Comparison of ENCODE assay signal across 1 cellular context in the genomic region with DNA sequence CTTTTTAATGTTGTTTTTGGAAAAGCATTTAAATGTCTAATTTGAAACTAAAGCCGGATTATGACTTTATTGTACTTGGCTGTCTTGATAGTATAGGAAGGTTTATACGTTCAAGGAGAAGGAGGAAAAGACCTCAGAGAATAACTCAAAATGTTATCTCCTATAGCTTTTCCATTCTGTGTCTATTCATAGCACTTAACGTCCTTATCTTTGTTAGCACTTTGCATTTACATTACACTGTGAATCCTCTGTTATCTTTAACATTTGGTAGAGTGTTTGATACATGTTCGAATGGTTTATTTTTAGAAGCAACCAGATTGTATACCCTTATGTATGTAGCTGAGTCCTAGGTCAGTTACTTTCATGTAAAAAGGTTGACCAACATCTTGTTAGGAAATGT.
TF ChIP-seq lines count a peak whose summit lies in the region.

No MANE protein-coding gene starts in this region.

TF ChIP-seq in K562, 482 proteins besides CTCF, POLR2A, EP300 and RAD21 (continued from another document and continues in another):
- TF ChIP-seq, protein P1, sequence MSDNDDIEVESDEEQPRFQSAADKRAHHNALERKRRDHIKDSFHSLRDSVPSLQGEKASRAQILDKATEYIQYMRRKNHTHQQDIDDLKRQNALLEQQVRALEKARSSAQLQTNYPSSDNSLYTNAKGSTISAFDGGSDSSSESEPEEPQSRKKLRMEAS (CRISPR knock-in tag; IDR thresholded peaks at IDR 0.05): no peak
- no peak for TF ChIP-seq ZNF184 (CRISPR knock-in tag; IDR thresholded peaks at IDR 0.05)
- TF ChIP-seq ZKSCAN1 (IDR thresholded peaks at IDR 0.05; ENCODE audit: low read depth, low read length): no peak
- TF ChIP-seq POLR2AphosphoS5 (IDR thresholded peaks at IDR 0.05; ENCODE audit: control insufficient read depth, insufficient read depth, low read depth, low read length): 0 out of 2 replicates have a peak, but pooled peaks have one; percentile 20
- peak; percentile 89 for TF ChIP-seq TEAD4 (IDR thresholded peaks at IDR 0.05; ENCODE audit: low read length)
- no peak for TF ChIP-seq TEAD4 (CRISPR knock-in tag; IDR thresholded peaks at IDR 0.05; ENCODE audit: borderline replicate concordance)
- TF ChIP-seq MYNN (IDR thresholded peaks at IDR 0.05): no peak
- no peak for TF ChIP-seq MYNN (CRISPR knock-in tag; IDR thresholded peaks at IDR 0.05)
- TF ChIP-seq ZKSCAN3 (CRISPR knock-in tag; IDR thresholded peaks at IDR 0.05): no peak
- no peak for TF ChIP-seq ZNF316 (IDR thresholded peaks at IDR 0.05)
- TF ChIP-seq YY1 (IDR thresholded peaks at IDR 0.05; ENCODE audit: borderline replicate concordance in 1 of 3, control insufficient read depth in 1 of 3, extremely low read depth in 1 of 3, insufficient read depth in 3 of 3, insufficient read length in 1 of 3, insufficient replicate concordance in 2 of 3, low read depth in 1 of 3, low read length in 2 of 3): no peak
- TF ChIP-seq RBBP5 (IDR thresholded peaks at IDR 0.05; ENCODE audit: borderline replicate concordance, insufficient read depth, low read length, poor library complexity, severe bottlenecking): no peak
- TF ChIP-seq RCOR1 (IDR thresholded peaks at IDR 0.05; ENCODE audit: borderline replicate concordance in 1 of 2, low read depth in 2 of 2, low read length in 2 of 2): peak in 1 of 2 experiments; percentile 91; a peak in 2 of 4 replicates
- TF ChIP-seq ZBTB7A (IDR thresholded peaks at IDR 0.05; ENCODE audit: borderline replicate concordance, control insufficient read depth, low read depth, low read length): no peak
- no peak for TF ChIP-seq POLR2AphosphoS2 (IDR thresholded peaks at IDR 0.05; ENCODE audit: low read length)
- no peak for TF ChIP-seq JUNB (CRISPR knock-in tag; conservative IDR thresholded peaks at IDR 0.05)
- TF ChIP-seq XRCC4 (IDR thresholded peaks at IDR 0.05; ENCODE audit: extremely low read depth, insufficient read depth, insufficient read length): no peak
- no peak for TF ChIP-seq DLX4 (CRISPR knock-in tag; IDR thresholded peaks at IDR 0.05)
- TF ChIP-seq, protein P2, sequence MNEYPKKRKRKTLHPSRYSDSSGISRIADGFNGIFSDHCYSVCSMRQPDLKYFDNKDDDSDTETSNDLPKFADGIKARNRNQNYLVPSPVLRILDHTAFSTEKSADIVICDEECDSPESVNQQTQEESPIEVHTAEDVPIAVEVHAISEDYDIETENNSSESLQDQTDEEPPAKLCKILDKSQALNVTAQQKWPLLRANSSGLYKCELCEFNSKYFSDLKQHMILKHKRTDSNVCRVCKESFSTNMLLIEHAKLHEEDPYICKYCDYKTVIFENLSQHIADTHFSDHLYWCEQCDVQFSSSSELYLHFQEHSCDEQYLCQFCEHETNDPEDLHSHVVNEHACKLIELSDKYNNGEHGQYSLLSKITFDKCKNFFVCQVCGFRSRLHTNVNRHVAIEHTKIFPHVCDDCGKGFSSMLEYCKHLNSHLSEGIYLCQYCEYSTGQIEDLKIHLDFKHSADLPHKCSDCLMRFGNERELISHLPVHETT (CRISPR knock-in tag; conservative IDR thresholded peaks at IDR 0.05 in 1 of 2, IDR thresholded peaks at IDR 0.05 in 1 of 2): no peak
- peak in 1 of 2 experiments; percentile 83; a peak in 3 of 4 replicates for TF ChIP-seq HDAC1 (IDR thresholded peaks at IDR 0.05)
- no peak for TF ChIP-seq HCFC1 (IDR thresholded peaks at IDR 0.05; ENCODE audit: low read depth, low read length)
- TF ChIP-seq ZBTB8A (IDR thresholded peaks at IDR 0.05; ENCODE audit: partially characterized antibody): no peak
- no peak for TF ChIP-seq SFPQ (IDR thresholded peaks at IDR 0.05; ENCODE audit: low read depth, low read length)
- TF ChIP-seq SIRT6 (IDR thresholded peaks at IDR 0.05; ENCODE audit: low read depth, low read length): no peak
- TF ChIP-seq POLR3A (IDR thresholded peaks at IDR 0.05; ENCODE audit: borderline replicate concordance, extremely low read depth, insufficient read depth, insufficient read length): no peak
- TF ChIP-seq ZNF224 (CRISPR knock-in tag; IDR thresholded peaks at IDR 0.05): no peak
- TF ChIP-seq MEF2D (tag; conservative IDR thresholded peaks at IDR 0.05; ENCODE audit: low read depth): peak; percentile 98
- no peak for TF ChIP-seq ZNF12 (CRISPR knock-in tag; IDR thresholded peaks at IDR 0.05)
- TF ChIP-seq CSDE1 (IDR thresholded peaks at IDR 0.05): no peak
- no peak for TF ChIP-seq SIN3B (IDR thresholded peaks at IDR 0.05; ENCODE audit: low read depth)
- TF ChIP-seq, protein P3, sequence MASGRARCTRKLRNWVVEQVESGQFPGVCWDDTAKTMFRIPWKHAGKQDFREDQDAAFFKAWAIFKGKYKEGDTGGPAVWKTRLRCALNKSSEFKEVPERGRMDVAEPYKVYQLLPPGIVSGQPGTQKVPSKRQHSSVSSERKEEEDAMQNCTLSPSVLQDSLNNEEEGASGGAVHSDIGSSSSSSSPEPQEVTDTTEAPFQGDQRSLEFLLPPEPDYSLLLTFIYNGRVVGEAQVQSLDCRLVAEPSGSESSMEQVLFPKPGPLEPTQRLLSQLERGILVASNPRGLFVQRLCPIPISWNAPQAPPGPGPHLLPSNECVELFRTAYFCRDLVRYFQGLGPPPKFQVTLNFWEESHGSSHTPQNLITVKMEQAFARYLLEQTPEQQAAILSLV (tag; IDR thresholded peaks at IDR 0.05): no peak
- TF ChIP-seq NCOR1 (IDR thresholded peaks at IDR 0.05): peak; percentile 87
- TF ChIP-seq TCF3 (CRISPR knock-in tag; IDR thresholded peaks at IDR 0.05): peak; percentile 82
- TF ChIP-seq, protein P4, sequence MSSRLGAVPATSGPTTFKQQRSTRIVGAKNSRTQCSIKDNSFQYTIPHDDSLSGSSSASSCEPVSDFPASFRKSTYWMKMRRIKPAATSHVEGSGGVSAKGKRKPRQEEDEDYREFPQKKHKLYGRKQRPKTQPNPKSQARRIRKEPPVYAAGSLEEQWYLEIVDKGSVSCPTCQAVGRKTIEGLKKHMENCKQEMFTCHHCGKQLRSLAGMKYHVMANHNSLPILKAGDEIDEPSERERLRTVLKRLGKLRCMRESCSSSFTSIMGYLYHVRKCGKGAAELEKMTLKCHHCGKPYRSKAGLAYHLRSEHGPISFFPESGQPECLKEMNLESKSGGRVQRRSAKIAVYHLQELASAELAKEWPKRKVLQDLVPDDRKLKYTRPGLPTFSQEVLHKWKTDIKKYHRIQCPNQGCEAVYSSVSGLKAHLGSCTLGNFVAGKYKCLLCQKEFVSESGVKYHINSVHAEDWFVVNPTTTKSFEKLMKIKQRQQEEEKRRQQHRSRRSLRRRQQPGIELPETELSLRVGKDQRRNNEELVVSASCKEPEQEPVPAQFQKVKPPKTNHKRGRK (tag; IDR thresholded peaks at IDR 0.05): no peak
- TF ChIP-seq ZNF766 (CRISPR knock-in tag; conservative IDR thresholded peaks at IDR 0.05): 0 out of 2 replicates have a peak, but pooled peaks have one; percentile 24
- TF ChIP-seq, protein P5, sequence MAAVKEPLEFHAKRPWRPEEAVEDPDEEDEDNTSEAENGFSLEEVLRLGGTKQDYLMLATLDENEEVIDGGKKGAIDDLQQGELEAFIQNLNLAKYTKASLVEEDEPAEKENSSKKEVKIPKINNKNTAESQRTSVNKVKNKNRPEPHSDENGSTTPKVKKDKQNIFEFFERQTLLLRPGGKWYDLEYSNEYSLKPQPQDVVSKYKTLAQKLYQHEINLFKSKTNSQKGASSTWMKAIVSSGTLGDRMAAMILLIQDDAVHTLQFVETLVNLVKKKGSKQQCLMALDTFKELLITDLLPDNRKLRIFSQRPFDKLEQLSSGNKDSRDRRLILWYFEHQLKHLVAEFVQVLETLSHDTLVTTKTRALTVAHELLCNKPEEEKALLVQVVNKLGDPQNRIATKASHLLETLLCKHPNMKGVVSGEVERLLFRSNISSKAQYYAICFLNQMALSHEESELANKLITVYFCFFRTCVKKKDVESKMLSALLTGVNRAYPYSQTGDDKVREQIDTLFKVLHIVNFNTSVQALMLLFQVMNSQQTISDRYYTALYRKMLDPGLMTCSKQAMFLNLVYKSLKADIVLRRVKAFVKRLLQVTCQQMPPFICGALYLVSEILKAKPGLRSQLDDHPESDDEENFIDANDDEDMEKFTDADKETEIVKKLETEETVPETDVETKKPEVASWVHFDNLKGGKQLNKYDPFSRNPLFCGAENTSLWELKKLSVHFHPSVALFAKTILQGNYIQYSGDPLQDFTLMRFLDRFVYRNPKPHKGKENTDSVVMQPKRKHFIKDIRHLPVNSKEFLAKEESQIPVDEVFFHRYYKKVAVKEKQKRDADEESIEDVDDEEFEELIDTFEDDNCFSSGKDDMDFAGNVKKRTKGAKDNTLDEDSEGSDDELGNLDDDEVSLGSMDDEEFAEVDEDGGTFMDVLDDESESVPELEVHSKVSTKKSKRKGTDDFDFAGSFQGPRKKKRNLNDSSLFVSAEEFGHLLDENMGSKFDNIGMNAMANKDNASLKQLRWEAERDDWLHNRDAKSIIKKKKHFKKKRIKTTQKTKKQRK (IDR thresholded peaks at IDR 0.05; ENCODE audit: borderline replicate concordance, low read depth, low read length): no peak
- TF ChIP-seq PML (IDR thresholded peaks at IDR 0.05; ENCODE audit: low read length): 0 out of 2 replicates have a peak, but pooled peaks have one; percentile 46
- TF ChIP-seq SLC30A9 (CRISPR knock-in tag; IDR thresholded peaks at IDR 0.05): no peak
- TF ChIP-seq SAFB2 (IDR thresholded peaks at IDR 0.05; ENCODE audit: borderline replicate concordance, low read depth, low read length, severe bottlenecking): no peak
- no peak for TF ChIP-seq L3MBTL2 (IDR thresholded peaks at IDR 0.05)
- TF ChIP-seq NELFE (IDR thresholded peaks at IDR 0.05; ENCODE audit: insufficient read depth, insufficient read length): no peak
- TF ChIP-seq ZNF324 (CRISPR knock-in tag; IDR thresholded peaks at IDR 0.05): no peak
- no peak for TF ChIP-seq FOXA1 (IDR thresholded peaks at IDR 0.05; ENCODE audit: borderline replicate concordance)
- TF ChIP-seq E2F5 (CRISPR knock-in tag; IDR thresholded peaks at IDR 0.05): no peak
- no peak for TF ChIP-seq BRF2 (IDR thresholded peaks at IDR 0.05; ENCODE audit: borderline replicate concordance, insufficient read depth, insufficient read length)
- TF ChIP-seq CHCHD3 (CRISPR knock-in tag; IDR thresholded peaks at IDR 0.05): no peak
- TF ChIP-seq CBX3 (IDR thresholded peaks at IDR 0.05; ENCODE audit: borderline replicate concordance in 1 of 2, low read length in 2 of 2): no peak
- no peak for TF ChIP-seq ZNF76 (CRISPR knock-in tag; IDR thresholded peaks at IDR 0.05; ENCODE audit: borderline replicate concordance)
- TF ChIP-seq MAFK (IDR thresholded peaks at IDR 0.05; ENCODE audit: low read length): no peak
- TF ChIP-seq HOMEZ (CRISPR knock-in tag; IDR thresholded peaks at IDR 0.05): no peak
- peak; percentile 68; the same call in 1 of the 2 replicates for TF ChIP-seq MTA2 (IDR thresholded peaks at IDR 0.05; ENCODE audit: low read depth)
- TF ChIP-seq ZNF77 (CRISPR knock-in tag; IDR thresholded peaks at IDR 0.05): no peak
- TF ChIP-seq, protein P6, sequence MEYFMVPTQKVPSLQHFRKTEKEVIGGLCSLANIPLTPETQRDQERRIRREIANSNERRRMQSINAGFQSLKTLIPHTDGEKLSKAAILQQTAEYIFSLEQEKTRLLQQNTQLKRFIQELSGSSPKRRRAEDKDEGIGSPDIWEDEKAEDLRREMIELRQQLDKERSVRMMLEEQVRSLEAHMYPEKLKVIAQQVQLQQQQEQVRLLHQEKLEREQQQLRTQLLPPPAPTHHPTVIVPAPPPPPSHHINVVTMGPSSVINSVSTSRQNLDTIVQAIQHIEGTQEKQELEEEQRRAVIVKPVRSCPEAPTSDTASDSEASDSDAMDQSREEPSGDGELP (CRISPR knock-in tag; IDR thresholded peaks at IDR 0.05; ENCODE audit: borderline replicate concordance): no peak
- TF ChIP-seq SOX6 (IDR thresholded peaks at IDR 0.05): peak; percentile 78; the same call in 1 of the 2 replicates
- no peak for TF ChIP-seq FOXJ2 (tag; IDR thresholded peaks at IDR 0.05)
